11 cellular contexts compared by ENCODE assay signal in genomic region chr14:24313912-24314311, GRCh38. TPM values are rescaled to one million over a fixed set of nuclear protein-coding genes. Genes with fewer than 3 reads are reported as not detected.
DNase-seq lines count a peak whose midpoint lies in the region; ATAC-seq and TF ChIP-seq lines count a peak whose summit lies in the region.
"Had no signal": no experiment of that assay in that cellular context is flagged by ENCODE, and none has a peak within 500 bp of the region (broad histone marks: within the 10 kb centered on the region; RNA-seq: fewer than 3 reads in every experiment).

No MANE protein-coding gene starts in this region.

- ATAC-seq in HG03571 (IDR thresholded peaks at IDR 0.05; ENCODE audit: unreplicated experiment): no peak
- ATAC-seq: PC-3 had no signal

- peaks cover 65 to 100% (median 99%) of the 10 kb centered on the region in 10 experiments for H3K4me1 ChIP-seq in BLaER1 treated with 17β-estradiol and CSF1 and Interleukin-3, amounts not matched to agents 10 nM and 100 nM
- peaks cover 0 to 8% of the 10 kb centered on the region in 2 experiments; a peak in 1 of 4 replicates for H3K4me1 ChIP-seq in SK-N-SH (ENCODE audit: control insufficient read depth in 1 of 2, insufficient read depth in 2 of 2, low read depth in 1 of 2, low read length in 1 of 2)

- H3K27ac Mint-ChIP-seq in activated CD4-positive, alpha-beta memory T cell treated with anti-CD3 and anti-CD28 coated beads for 36 hours: peak overlapping the region; percentile 11

- H3K4me1 Mint-ChIP-seq in activated CD4-positive, alpha-beta memory T cell treated with anti-CD3 and anti-CD28 coated beads for 36 hours (ENCODE audit: low read depth): peaks cover 67% of the 10 kb centered on the region

- no peak for TF ChIP-seq EP300 in SK-N-SH (IDR thresholded peaks at IDR 0.05; ENCODE audit: borderline replicate concordance in 1 of 2, low read depth in 1 of 2, low read length in 1 of 2)

- H3K9me3 ChIP-seq in BLaER1 treated with 17β-estradiol and CSF1 and Interleukin-3, amounts not matched to agents 10 nM and 100 nM (replicated peaks in 1 of 11): no peaks in the 10 kb centered on the region
- H3K9me3 ChIP-seq in SK-N-SH: no peaks in the 10 kb centered on the region

- TF ChIP-seq CTCF in SK-N-SH (IDR thresholded peaks at IDR 0.05): no peak

- no peaks in the 10 kb centered on the region for H3K9me2 ChIP-seq in SK-N-SH

- H3K4me2 ChIP-seq in BLaER1 treated with 17β-estradiol and CSF1 and Interleukin-3, amounts not matched to agents 10 nM and 100 nM: peak overlapping the region; percentile 85 to 100 (median 97)
- no peak overlapping the region for H3K4me2 ChIP-seq in SK-N-SH

- POLR2A ChIA-PET in activated CD4-positive, alpha-beta memory T cell treated with anti-CD3 and anti-CD28 coated beads for 36 hours (lab: Charles Lee): interaction anchor here (0.8 kb wide), 1 partner anchor 123 kb away, joined by 3 read pairs; no protein-coding TSS in a partner anchor
- POLR2A ChIA-PET in SK-N-SH (lab: Yijun Ruan, JAX): interaction anchor here (0.6 to 1.1 kb wide), 2 partner anchors 63 to 173 kb away, joined by 3 read pairs; partner anchors contain the start of gene EMC9

- 100% methylated on average over 2 of the region's 2 CpGs for WGBS in SK-N-SH (ENCODE audit: low lambda C conversion rate)

- peak overlapping the region in 10 of 11 experiments; percentile 46 to 91 (median 88); a peak in 19 of 22 replicates for H3K9ac ChIP-seq in BLaER1 treated with 17β-estradiol and CSF1 and Interleukin-3, amounts not matched to agents 10 nM and 100 nM
- no peak overlapping the region for H3K9ac ChIP-seq in SK-N-SH

- H3K9me3 Mint-ChIP-seq in activated CD4-positive, alpha-beta memory T cell treated with anti-CD3 and anti-CD28 coated beads for 36 hours: no peaks in the 10 kb centered on the region

- peaks cover 0 to 17% (median 5%) of the 10 kb centered on the region in 11 experiments; a peak in 7 of 22 replicates for H4K20me1 ChIP-seq in BLaER1 treated with 17β-estradiol and CSF1 and Interleukin-3, amounts not matched to agents 10 nM and 100 nM
- H4K20me1 ChIP-seq in SK-N-SH (ENCODE audit: insufficient read depth): no peaks in the 10 kb centered on the region

- H3K4me3 Mint-ChIP-seq in activated CD4-positive, alpha-beta memory T cell treated with anti-CD3 and anti-CD28 coated beads for 36 hours: no peak overlapping the region

- TF ChIP-seq RAD21 in SK-N-SH (IDR thresholded peaks at IDR 0.05; ENCODE audit: low read length): no peak

- no peaks in the 10 kb centered on the region for H3K79me2 ChIP-seq in SK-N-SH (ENCODE audit: insufficient read depth)

- peaks cover 10% of the 10 kb centered on the region for H3F3A ChIP-seq in SK-N-SH (replicated peaks; ENCODE audit: insufficient read depth)

- no peaks in the 10 kb centered on the region for H3K27me3 ChIP-seq in BLaER1 treated with 17β-estradiol and CSF1 and Interleukin-3, amounts not matched to agents 10 nM and 100 nM
- H3K27me3 ChIP-seq in SK-N-SH (ENCODE audit: insufficient read depth): no peaks in the 10 kb centered on the region; the same call in 1 of the 2 replicates

- H3K36me3 Mint-ChIP-seq in activated CD4-positive, alpha-beta memory T cell treated with anti-CD3 and anti-CD28 coated beads for 36 hours: peaks cover 10% of the 10 kb centered on the region

- peak overlapping the region in 8 of 10 experiments; percentile 16 to 80 (median 51); a peak in 13 of 20 replicates for H3K4me3 ChIP-seq in BLaER1 treated with 17β-estradiol and CSF1 and Interleukin-3, amounts not matched to agents 10 nM and 100 nM
- H3K4me3 ChIP-seq in SK-N-SH (ENCODE audit: low read depth in 2 of 2, low read length in 1 of 2): no peak overlapping the region

- CTCF ChIA-PET in activated CD4-positive, alpha-beta memory T cell treated with anti-CD3 and anti-CD28 coated beads for 36 hours (lab: Charles Lee): interaction anchor here (1.3 to 9.9 kb wide), 4 partner anchors 11 to 120 kb away, joined by 4 to 235 read pairs (median 166); partner anchors contain the start of genes ADCY4, CBLN3, KHNYN and TINF2
- CTCF ChIA-PET in SK-N-SH (lab: Yijun Ruan, JAX): interaction anchor here (1.1 to 4.1 kb wide), 7 partner anchors 10 to 123 kb away, joined by 3 to 19 read pairs (median 5); partner anchors contain the start of gene TINF2

- DNase-seq in GF-D8 (lab: John Stamatoyannopoulos, UW): peak; percentile 52
- no peak for DNase-seq in activated CD4-positive, alpha-beta memory T cell treated with anti-CD3 and anti-CD28 coated beads for 36 hours
- DNase-seq in medulla oblongata (ENCODE audit: extremely low spot score): peak; percentile 64
- no peak for DNase-seq in SK-N-SH
- no peak for DNase-seq in NCI-H2081 treated with DMSO at 0.1 percent for 48 hours (lab: John Stamatoyannopoulos, UW)
- no peak for DNase-seq in SKM-1 treated with dmso at 0.1 percent for 144 hours (lab: John Stamatoyannopoulos, UW; ENCODE audit: unreplicated experiment)
- DNase-seq: activated gamma-delta T cell, PC-3 had no signal

- intact Hi-C loops in activated CD4-positive, alpha-beta memory T cell treated with anti-CD3 and anti-CD28 coated beads for 36 hours (cut with micrococcal nuclease): loop anchor here (5.0 kb wide), 2 partner anchors 118 to 262 kb away; partner anchors contain the start of gene CARMIL3

- no peaks in the 10 kb centered on the region for H3K27me3 Mint-ChIP-seq in activated CD4-positive, alpha-beta memory T cell treated with anti-CD3 and anti-CD28 coated beads for 36 hours

- peak overlapping the region; percentile 54 to 96 (median 92); a peak in 21 of 22 replicates for H3K27ac ChIP-seq in BLaER1 treated with 17β-estradiol and CSF1 and Interleukin-3, amounts not matched to agents 10 nM and 100 nM
- H3K27ac ChIP-seq in SK-N-SH (ENCODE audit: low read depth in 2 of 2, low read length in 1 of 2): no peak overlapping the region
- H3K27ac ChIP-seq: VCaP had no signal

- peaks cover 9 to 57% (median 27%) of the 10 kb centered on the region in 11 experiments; a peak in 21 of 22 replicates for H3K36me3 ChIP-seq in BLaER1 treated with 17β-estradiol and CSF1 and Interleukin-3, amounts not matched to agents 10 nM and 100 nM
- H3K36me3 ChIP-seq in SK-N-SH (replicated peaks in 1 of 2; ENCODE audit: control insufficient read depth in 1 of 2, insufficient read depth in 2 of 2, low read length in 1 of 2): peaks cover 4 to 17% of the 10 kb centered on the region in 2 experiments

- H2AFZ ChIP-seq in SK-N-SH (ENCODE audit: low read depth): no peak overlapping the region

TF ChIP-seq in SK-N-SH, 30 proteins besides CTCF, POLR2A, EP300 and RAD21 (continues in another document):
- TF ChIP-seq PBX3 (IDR thresholded peaks at IDR 0.05): no peak
- no peak for TF ChIP-seq GABPA (IDR thresholded peaks at IDR 0.05; ENCODE audit: low read depth)
- no peak for TF ChIP-seq ZBTB33 (IDR thresholded peaks at IDR 0.05; ENCODE audit: borderline replicate concordance, low read depth)
- TF ChIP-seq GATA2 (CRISPR knock-in tag; IDR thresholded peaks at IDR 0.05): no peak
- no peak for TF ChIP-seq CHD2 (IDR thresholded peaks at IDR 0.05; ENCODE audit: low read length, partially characterized antibody)
- TF ChIP-seq FOSL2 (IDR thresholded peaks at IDR 0.05; ENCODE audit: borderline replicate concordance, low read depth): no peak

RNA-seq across cellular contexts. Expression of gene LTB4R, which starts 2.6 kb away (rescaled TPM):
- 10 to 100 TPM; 15.4 to 16.7 TPM for total RNA-seq in activated CD4-positive, alpha-beta memory T cell treated with anti-CD3 and anti-CD28 coated beads for 36 hours
- 11.9 and 14.0 TPM in 2 replicates for polyA plus RNA-seq in SK-N-SH (2012; rRNA removed)
- 0.72 and 1.2 TPM in 2 replicates for polyA plus RNA-seq in SK-N-SH (2012; cell fraction: cytosol; rRNA removed)
- 187 and 244 TPM in 2 replicates for polyA plus RNA-seq in SK-N-SH (2012; cell fraction: nucleus; rRNA removed)

RNA-seq across cellular contexts. Expression of gene LTB4R2, which starts 4.0 kb away (rescaled TPM):
- total RNA-seq in activated CD4-positive, alpha-beta memory T cell treated with anti-CD3 and anti-CD28 coated beads for 36 hours: 1 to 10 TPM; 9.4 to 9.6 TPM
- 8.2 and 12.2 TPM in 2 replicates for polyA plus RNA-seq in SK-N-SH (2012; rRNA removed)
- 0.51 and 0.59 TPM in 2 replicates for polyA plus RNA-seq in SK-N-SH (2012; cell fraction: cytosol; rRNA removed)
- 87.2 and 146 TPM in 2 replicates for polyA plus RNA-seq in SK-N-SH (2012; cell fraction: nucleus; rRNA removed)

RNA-seq across cellular contexts. Expression of gene CIDEB, which starts 6.1 kb away (rescaled TPM):
- 10 to 100 TPM; 22.6 to 25.8 TPM for total RNA-seq in activated CD4-positive, alpha-beta memory T cell treated with anti-CD3 and anti-CD28 coated beads for 36 hours
- 0.03 and 0.05 TPM in 2 replicates for polyA plus RNA-seq in SK-N-SH (2012; rRNA removed)
- polyA plus RNA-seq in SK-N-SH (2012; cell fraction: cytosol; rRNA removed): 0.05 TPM in 1 of 2 replicates, not detected in the other
- polyA plus RNA-seq in SK-N-SH (2012; cell fraction: nucleus; rRNA removed): 0.04 and 0.20 TPM in 2 replicates
- total RNA-seq: PC-3 had no signal

RNA-seq across cellular contexts. Expression of gene NOP9, which starts 14.3 kb away (rescaled TPM):
- total RNA-seq in activated CD4-positive, alpha-beta memory T cell treated with anti-CD3 and anti-CD28 coated beads for 36 hours: 10 to 100 TPM; 30.7 to 30.9 TPM
- polyA plus RNA-seq in SK-N-SH (2012; rRNA removed): 11.9 and 17.2 TPM in 2 replicates
- 5.0 and 6.5 TPM in 2 replicates for polyA plus RNA-seq in SK-N-SH (2012; cell fraction: cytosol; rRNA removed)
- polyA plus RNA-seq in SK-N-SH (2012; cell fraction: nucleus; rRNA removed): 58.8 and 60.9 TPM in 2 replicates

RNA-seq across cellular contexts. Expression of gene DHRS1, which starts 14.3 kb away (rescaled TPM):
- 10 to 100 TPM; 14.7 to 14.9 TPM for total RNA-seq in activated CD4-positive, alpha-beta memory T cell treated with anti-CD3 and anti-CD28 coated beads for 36 hours
- polyA plus RNA-seq in SK-N-SH (2012; rRNA removed): 65.4 and 71.7 TPM in 2 replicates
- 35.1 and 41.5 TPM in 2 replicates for polyA plus RNA-seq in SK-N-SH (2012; cell fraction: cytosol; rRNA removed)
- polyA plus RNA-seq in SK-N-SH (2012; cell fraction: nucleus; rRNA removed): 154 and 173 TPM in 2 replicates

Comparison
In these comparisons a context has a peak if more than half of its experiments do, and no peak if none do; other contexts are left out.
1. H3K27ac ChIP-seq: peak in BLaER1 treated with 17β-estradiol and CSF1 and Interleukin-3, amounts not matched to agents 10 nM and 100 nM (11 of 11); none in SK-N-SH (0 of 2).
2. H3K4me3 ChIP-seq: peak in BLaER1 treated with 17β-estradiol and CSF1 and Interleukin-3, amounts not matched to agents 10 nM and 100 nM (8 of 10); none in SK-N-SH (0 of 2).
3. DNase-seq: peak in GF-D8 (single experiment) and medulla oblongata (single experiment); none in activated CD4-positive, alpha-beta memory T cell treated with anti-CD3 and anti-CD28 coated beads for 36 hours (single experiment), SK-N-SH (single experiment), NCI-H2081 treated with DMSO at 0.1 percent for 48 hours (single experiment) and SKM-1 treated with dmso at 0.1 percent for 144 hours (single experiment).